9 cellular contexts compared by ENCODE assay signal in the genomic region with DNA sequence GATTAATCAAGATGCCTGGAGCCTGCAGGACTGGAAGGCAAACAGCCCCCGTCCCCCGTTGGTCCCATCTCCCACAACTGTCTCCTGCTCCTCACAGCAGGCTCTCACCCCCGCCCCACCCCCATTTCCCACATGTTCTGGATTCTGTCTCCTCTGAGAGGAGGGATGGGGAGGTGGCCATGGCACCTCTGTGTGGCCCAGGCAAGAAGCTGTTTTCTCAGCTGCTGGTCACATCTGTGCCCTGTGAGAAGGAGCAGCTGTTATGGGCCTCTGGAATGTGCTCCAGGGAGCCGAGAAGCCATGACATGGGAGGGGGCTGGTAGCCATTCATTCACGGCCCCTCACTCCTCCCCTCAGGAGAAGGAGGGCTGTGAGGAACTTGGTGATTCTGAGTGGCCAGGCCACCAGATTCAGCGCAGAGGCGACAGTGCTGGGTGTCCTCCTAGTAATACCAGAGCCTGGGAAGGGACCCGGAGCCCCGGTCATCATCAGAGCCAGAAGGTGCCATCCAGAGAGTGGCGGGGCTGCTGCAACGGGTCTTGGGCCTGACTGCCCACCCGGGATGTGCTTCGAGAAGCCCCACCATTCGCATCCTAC. TPM values are rescaled to one million over a fixed set of nuclear protein-coding genes. Genes with fewer than 3 reads are reported as not detected.
DNase-seq lines count a peak whose midpoint lies in the region; ATAC-seq and TF ChIP-seq lines count a peak whose summit lies in the region.
"Had no signal": no experiment of that assay in that cellular context is flagged by ENCODE, and none has a peak within 500 bp of the region (broad histone marks: within the 10 kb centered on the region; RNA-seq: fewer than 3 reads in every experiment).

No MANE protein-coding gene starts in this region.

- POLR2A ChIA-PET in WTC11 (lab: Charles Lee): interaction anchor here (1.1 to 6.5 kb wide), 10 partner anchors 8 to 76 kb away, joined by 3 to 150 read pairs (median 10); partner anchors contain the start of genes CRABP2, HAPLN2 and HDGF
- POLR2A ChIA-PET in activated CD4-positive, alpha-beta memory T cell treated with anti-CD3 and anti-CD28 coated beads for 36 hours (lab: Charles Lee): interaction anchor here (1.0 kb wide), 1 partner anchor 14 kb away, joined by 3 read pairs; no protein-coding TSS in a partner anchor

- peaks cover 16% of the 10 kb centered on the region; the same call in 1 of the 2 replicates for H3F3A ChIP-seq in GM23338 (replicated peaks; ENCODE audit: low read depth)

- intact Hi-C loops in sciatic nerve (cut with DNase I): no loop called here
- intact Hi-C loops in activated CD4-positive, alpha-beta memory T cell treated with anti-CD3 and anti-CD28 coated beads for 36 hours (cut with micrococcal nuclease): no loop called here

- H3K4me1 ChIP-seq in GM23338 (ENCODE audit: insufficient read depth): peaks cover 39% of the 10 kb centered on the region
- H3K4me1 ChIP-seq in hepatocyte (ENCODE audit: insufficient read depth): peaks cover 26% of the 10 kb centered on the region

- H3K4me3 ChIP-seq in GM23338 (peak overlapping the region; percentile 78), hepatocyte (no peak overlapping the region)

- peaks cover 12% of the 10 kb centered on the region for H3K9me2 ChIP-seq in GM23338 (ENCODE audit: insufficient read depth)
- H3K9me2 ChIP-seq in hepatocyte (replicated peaks; ENCODE audit: insufficient read depth): no peaks in the 10 kb centered on the region

- CTCF ChIA-PET in WTC11 (lab: Charles Lee): interaction anchor here (1.3 to 13.4 kb wide), 17 partner anchors 7 to 256 kb away, joined by 3 to 437 read pairs (median 11); partner anchors contain the start of genes BCAN, CRABP2, HAPLN2 and MEF2D
- CTCF ChIA-PET in activated CD4-positive, alpha-beta memory T cell treated with anti-CD3 and anti-CD28 coated beads for 36 hours (lab: Charles Lee): interaction anchor here (0.7 to 36.2 kb wide), 7 partner anchors 9 to 50 kb away, joined by 3 to 1179 read pairs (median 37); partner anchors contain the start of genes CRABP2, ISG20L2 and METTL25B

- no peak overlapping the region for H3K27ac Mint-ChIP-seq in GM23338
- 0 out of 2 replicates have a peak overlapping the region, but pooled peaks have one; percentile 32 for H3K27ac Mint-ChIP-seq in WTC11
- H3K27ac Mint-ChIP-seq in activated CD4-positive, alpha-beta memory T cell treated with anti-CD3 and anti-CD28 coated beads for 36 hours: no peak overlapping the region

- ATAC-seq in GM23338 (peak; percentile 1; the same call in 2 of the 3 replicates), WTC11 (0 out of 2 replicates have a peak, but pooled peaks have one; percentile 0), sciatic nerve (peak; percentile 25), HG03025 (IDR thresholded peaks at IDR 0.05; ENCODE audit: low FRiP score, unreplicated experiment) (no peak)

- no peak for TF ChIP-seq CTCF in GM23338 (conservative IDR thresholded peaks at IDR 0.05; ENCODE audit: low read depth in 2 of 2)
- TF ChIP-seq CTCF in WTC11 (IDR thresholded peaks at IDR 0.05): no peak
- TF ChIP-seq CTCF in hepatocyte (IDR thresholded peaks at IDR 0.05; ENCODE audit: poor library complexity): no peak

- H3K79me2 ChIP-seq in GM23338 (replicated peaks; ENCODE audit: insufficient read depth): peaks cover 51% of the 10 kb centered on the region
- H3K79me2 ChIP-seq in hepatocyte: no peaks in the 10 kb centered on the region

- H4K20me1 ChIP-seq in GM23338 (replicated peaks; ENCODE audit: insufficient read depth) (no peaks in the 10 kb centered on the region; the same call in 1 of the 2 replicates), hepatocyte (ENCODE audit: insufficient read depth, poor library complexity, severe bottlenecking) (no peaks in the 10 kb centered on the region)

- H3K9me3 Mint-ChIP-seq in GM23338: peaks cover 9% of the 10 kb centered on the region
- H3K9me3 Mint-ChIP-seq in WTC11: peaks cover 11% of the 10 kb centered on the region
- H3K9me3 Mint-ChIP-seq in activated CD4-positive, alpha-beta memory T cell treated with anti-CD3 and anti-CD28 coated beads for 36 hours: no peaks in the 10 kb centered on the region

- 35% methylated on average over 13 of the region's 14 CpGs for WGBS in hepatocyte (ENCODE audit: low lambda C conversion rate, missing lambda C conversion rate)

- H3K27me3 ChIP-seq in GM23338 (ENCODE audit: insufficient read depth) (peaks cover 23% of the 10 kb centered on the region), hepatocyte (peaks cover 29% of the 10 kb centered on the region)

- H3K36me3 ChIP-seq in GM23338 (ENCODE audit: insufficient read depth) (peaks cover 19% of the 10 kb centered on the region), hepatocyte (replicated peaks; ENCODE audit: insufficient read depth, low read depth) (no peaks in the 10 kb centered on the region)

- DNase-seq in GM23338 (ENCODE audit: low spot score) (peak; percentile 65), WTC11 (ENCODE audit: low spot score) (no peak), hepatocyte (ENCODE audit: low spot score) (no peak), sciatic nerve (ENCODE audit: low spot score) (no peak), dedifferentiated amniotic fluid mesenchymal stem cell (ENCODE audit: extremely low spot score) (no peak)
- no peak for DNase-seq in activated CD4-positive, alpha-beta memory T cell treated with anti-CD3 and anti-CD28 coated beads for 36 hours
- no peak for DNase-seq in stimulated activated CD4-positive, alpha-beta T cell treated with anti-CD3 and anti-CD28 coated beads, Interleukin-12 subunit alpha, Interleukin-12 subunit beta, amount 100 ng/mL, for 4 hours

- H3K9me3 ChIP-seq in hepatocyte (ENCODE audit: low read depth): no peaks in the 10 kb centered on the region

- H3K27me3 Mint-ChIP-seq in GM23338 (ENCODE audit: insufficient read depth, low read depth, poor library complexity) (peaks cover 36% of the 10 kb centered on the region), WTC11 (ENCODE audit: low read depth) (peaks cover 34% of the 10 kb centered on the region)
- peaks cover 54% of the 10 kb centered on the region for H3K27me3 Mint-ChIP-seq in activated CD4-positive, alpha-beta memory T cell treated with anti-CD3 and anti-CD28 coated beads for 36 hours

- H3K27ac ChIP-seq in GM23338 (ENCODE audit: low read depth) (no peak overlapping the region), hepatocyte (no peak overlapping the region)

- peaks cover 62% of the 10 kb centered on the region for H3K4me1 Mint-ChIP-seq in GM23338
- peaks cover 62% of the 10 kb centered on the region for H3K4me1 Mint-ChIP-seq in WTC11
- H3K4me1 Mint-ChIP-seq in activated CD4-positive, alpha-beta memory T cell treated with anti-CD3 and anti-CD28 coated beads for 36 hours (ENCODE audit: low read depth): peaks cover 12% of the 10 kb centered on the region

- H3K36me3 Mint-ChIP-seq in GM23338 (ENCODE audit: low read depth) (peaks cover 48% of the 10 kb centered on the region), WTC11 (peaks cover 27% of the 10 kb centered on the region)
- H3K36me3 Mint-ChIP-seq in activated CD4-positive, alpha-beta memory T cell treated with anti-CD3 and anti-CD28 coated beads for 36 hours: no peaks in the 10 kb centered on the region

- H3K4me2 ChIP-seq in GM23338: peak overlapping the region; percentile 97
- peak overlapping the region; percentile 91 for H3K4me2 ChIP-seq in hepatocyte

- H2AFZ ChIP-seq in GM23338 (no peak overlapping the region), hepatocyte (no peak overlapping the region)

- H3K4me3 Mint-ChIP-seq in GM23338 (peak overlapping the region; percentile 78), WTC11 (peak overlapping the region; percentile 76)
- no peak overlapping the region for H3K4me3 Mint-ChIP-seq in activated CD4-positive, alpha-beta memory T cell treated with anti-CD3 and anti-CD28 coated beads for 36 hours

RNA-seq across cellular contexts. Expression of gene NES, which starts 1.4 kb away (rescaled TPM):
- total RNA-seq in GM23338 (2014; rRNA removed; shearing (Covaris generic)): 85.3 and 95.9 TPM in 2 replicates
- polyA plus RNA-seq in GM23338 (2016; fragmentation: Nextera tagmentation; extraction: Ambion mirVana) (25.0 and 27.5 TPM in 2 replicates), hepatocyte (3.6 and 4.8 TPM in 2 replicates)
- total RNA-seq in WTC11 (2021) (103 to 127 TPM (median 104 TPM) in 3 replicates), hepatocyte (7.9 and 13.8 TPM in 2 replicates), sciatic nerve (126 TPM)
- total RNA-seq in activated CD4-positive, alpha-beta memory T cell treated with anti-CD3 and anti-CD28 coated beads for 36 hours: under 1 TPM in 1 of 2 experiments, not detected in 1; 0.07 TPM
- total RNA-seq: OCI-LY7 had no signal

RNA-seq across cellular contexts. Expression of gene CRABP2, which starts 29.6 kb away (rescaled TPM):
- 35.1 and 45.9 TPM in 2 replicates for total RNA-seq in GM23338 (2014; rRNA removed; shearing (Covaris generic))
- polyA plus RNA-seq in GM23338 (2016; fragmentation: Nextera tagmentation; extraction: Ambion mirVana): 137 and 138 TPM in 2 replicates
- 135 to 195 TPM (median 186 TPM) in 3 replicates for total RNA-seq in WTC11 (2021)
- 54.5 and 93.5 TPM in 2 replicates for total RNA-seq in hepatocyte
- 171 and 195 TPM in 2 replicates for polyA plus RNA-seq in hepatocyte
- total RNA-seq in sciatic nerve: 40.0 TPM
- total RNA-seq in activated CD4-positive, alpha-beta memory T cell treated with anti-CD3 and anti-CD28 coated beads for 36 hours: 1 to 10 TPM; 1.1 to 2.3 TPM

RNA-seq across cellular contexts. Expression of gene BCAN, which starts 33.9 kb away (rescaled TPM):
- total RNA-seq in GM23338 (2014; rRNA removed; shearing (Covaris generic)): 5.5 and 8.0 TPM in 2 replicates
- polyA plus RNA-seq in GM23338 (2016; fragmentation: Nextera tagmentation; extraction: Ambion mirVana) (2.3 and 3.6 TPM in 2 replicates), hepatocyte (not detected in 2 replicates)
- total RNA-seq in WTC11 (2021) (2.5 to 3.7 TPM (median 3.6 TPM) in 3 replicates), hepatocyte (0.03 and 0.84 TPM in 2 replicates), sciatic nerve (0.27 TPM)
- total RNA-seq in activated CD4-positive, alpha-beta memory T cell treated with anti-CD3 and anti-CD28 coated beads for 36 hours: not detected
- total RNA-seq: OCI-LY7 had no signal

RNA-seq across cellular contexts. Expression of gene METTL25B, which starts 52.5 kb away (rescaled TPM):
- 12.9 and 18.3 TPM in 2 replicates for total RNA-seq in GM23338 (2014; rRNA removed; shearing (Covaris generic))
- polyA plus RNA-seq in GM23338 (2016; fragmentation: Nextera tagmentation; extraction: Ambion mirVana) (18.1 and 21.1 TPM in 2 replicates), hepatocyte (22.6 and 24.7 TPM in 2 replicates)
- total RNA-seq in WTC11 (2021) (32.0 to 41.0 TPM (median 37.9 TPM) in 3 replicates), hepatocyte (20.6 and 21.8 TPM in 2 replicates), sciatic nerve (35.9 TPM)
- 10 to 100 TPM; 43.0 to 46.3 TPM for total RNA-seq in activated CD4-positive, alpha-beta memory T cell treated with anti-CD3 and anti-CD28 coated beads for 36 hours

RNA-seq across cellular contexts. Expression of gene ISG20L2, which starts 52.8 kb away (rescaled TPM):
- 34.9 and 50.9 TPM in 2 replicates for total RNA-seq in GM23338 (2014; rRNA removed; shearing (Covaris generic))
- polyA plus RNA-seq in GM23338 (2016; fragmentation: Nextera tagmentation; extraction: Ambion mirVana) (22.2 and 23.1 TPM in 2 replicates), hepatocyte (13.5 and 16.4 TPM in 2 replicates)
- total RNA-seq in WTC11 (2021) (37.2 to 43.8 TPM (median 42.2 TPM) in 3 replicates), hepatocyte (22.4 and 27.5 TPM in 2 replicates), sciatic nerve (19.4 TPM)
- 10 to 100 TPM; 35.6 to 36.8 TPM for total RNA-seq in activated CD4-positive, alpha-beta memory T cell treated with anti-CD3 and anti-CD28 coated beads for 36 hours

Comparison
In these comparisons a context has a peak if more than half of its experiments do, and no peak if none do; other contexts are left out.
1. RNA of gene CRABP2, which starts 29.6 kb away (total RNA-seq): 135 to 195 TPM in WTC11, 54.5 to 93.5 TPM in hepatocyte, 35.1 to 45.9 TPM in GM23338 and 40.0 TPM in sciatic nerve (single experiment); 1.1 to 2.3 TPM in activated CD4-positive, alpha-beta memory T cell treated with anti-CD3 and anti-CD28 coated beads for 36 hours; every median in the first group is over 10 times any median in the second.